ENCODE assay signal across 8 cellular contexts in the genomic region with DNA sequence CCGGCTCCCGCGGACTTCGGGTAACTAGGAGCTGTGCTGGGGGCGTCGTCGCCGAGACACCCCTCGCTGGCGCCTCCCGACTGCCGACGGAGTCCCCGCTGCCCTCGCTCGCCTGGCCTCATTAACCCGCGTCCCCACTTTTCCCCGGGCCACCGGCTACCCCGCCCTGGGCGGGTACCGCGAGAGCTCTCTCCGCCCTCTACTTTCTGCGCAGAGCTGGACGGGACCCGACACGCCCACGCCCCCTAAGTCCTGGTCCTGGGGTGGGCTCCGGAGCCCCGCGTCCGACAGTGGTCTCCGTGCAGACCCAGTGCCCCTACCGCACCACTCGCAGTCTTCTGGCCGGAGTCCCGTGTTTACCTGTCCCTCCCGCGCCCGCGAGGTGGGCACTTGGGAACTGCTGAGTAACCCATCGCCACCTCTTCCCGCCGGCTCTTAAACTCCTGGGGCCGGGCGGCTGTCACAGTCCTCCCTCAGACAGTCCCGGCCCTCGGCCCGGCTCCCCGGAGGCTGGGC. TPM values are rescaled to one million over a fixed set of nuclear protein-coding genes. Genes with fewer than 3 reads are reported as not detected.
A peak's percentile ranks its signal among the peaks of the same experiment; 100 is the strongest.
DNase-seq lines count a peak whose midpoint lies in the region; ATAC-seq, FAIRE-seq and TF ChIP-seq lines count a peak whose summit lies in the region.

No MANE protein-coding gene starts in this region.

- DNase-seq in NCI-H446 (lab: John Stamatoyannopoulos, UW), result peak; percentile 35 to 83
- no peak for DNase-seq in NCI-H446 treated with DMSO at 0.1 percent for 48 hours (lab: John Stamatoyannopoulos, UW)
- DNase-seq in LNCaP clone FGC (ENCODE audit: low read depth), result no peak
- DNase-seq in T-helper 2 cell treated with Interferon-gamma antibody and Interleukin-4, amounts not matched to agents 5 μg/mL and 100 μg/mL, for 36 hours (ENCODE audit: low spot score), result peak; percentile 82
- DNase-seq in K562 (ENCODE audit: extremely low read depth in 1 of 4, low spot score in 3 of 4), result peak in 1 of 4 experiments; percentile 87
- peak; percentile 50 to 69 (median 55) for DNase-seq in immature natural killer cell
- peak; percentile 89 for DNase-seq in stimulated activated CD4-positive, alpha-beta T cell treated with anti-CD3 and anti-CD28 coated beads, Interleukin-15, amount 100 ng/mL, for 24 hours

- H3K27ac ChIP-seq in K562 (ENCODE audit: extremely low read depth, low read depth, low read length), result peak overlapping the region; percentile 97

- intact Hi-C loops in K562 (cut with micrococcal nuclease), result loop anchor here (2.0 to 10.0 kb wide), 7 partner anchors 86 to 388 kb away; partner anchors contain the start of genes DHRS13 and SPAG5

- no peaks in the 10 kb centered on the region for H3K27me3 Mint-ChIP-seq in T-helper 2 cell treated with Interferon-gamma antibody and Interleukin-4, amounts not matched to agents 5 μg/mL and 100 μg/mL, for 36 hours (ENCODE audit: low read depth)
- H3K27me3 Mint-ChIP-seq in immature natural killer cell (ENCODE audit: low read depth in 3 of 3), result peaks cover 7 to 13% (median 10%) of the 10 kb centered on the region in 3 donors

- H3K4me3 ChIP-seq in LNCaP clone FGC (ENCODE audit: low read depth, low read length) (peak overlapping the region; percentile 81), K562 (peak overlapping the region; percentile 83)

- POLR2A ChIA-PET in K562 (lab: Yijun Ruan, JAX), result interaction anchor here (0.5 to 11.1 kb wide), 34 partner anchors 9 to 568 kb away, joined by 3 to 367 read pairs (median 4); partner anchors contain the start of genes DHRS13, NUFIP2, PHF12 and PROCA1

- no peaks in the 10 kb centered on the region for H3K9me3 Mint-ChIP-seq in T-helper 2 cell treated with Interferon-gamma antibody and Interleukin-4, amounts not matched to agents 5 μg/mL and 100 μg/mL, for 36 hours
- H3K9me3 Mint-ChIP-seq in immature natural killer cell, result no peaks in the 10 kb centered on the region

- no peak for TF ChIP-seq POLR2A in K562 (conservative IDR thresholded peaks at IDR 0.05)

- BruUV-seq in K562 (replicated peaks; lab: Mats Ljungman, UMichigan), result no TSS peak

- no peaks in the 10 kb centered on the region for H3K27me3 ChIP-seq in K562 (ENCODE audit: control insufficient read depth in 2 of 2, insufficient read depth in 2 of 2, low read length in 2 of 2)

- H3K79me2 ChIP-seq in K562 (ENCODE audit: control insufficient read depth, insufficient read depth, low read length), result peaks cover 56% of the 10 kb centered on the region

- no peak for TF ChIP-seq CTCF in LNCaP clone FGC (IDR thresholded peaks at IDR 0.05; ENCODE audit: control insufficient read depth, extremely low read depth, insufficient read depth)
- TF ChIP-seq CTCF in K562 (IDR thresholded peaks at IDR 0.05 in 2 of 3, conservative IDR thresholded peaks at IDR 0.05 in 1 of 3; ENCODE audit: insufficient read depth in 2 of 3, low read depth in 1 of 3, low read length in 3 of 3), result no peak

- H3K4me1 Mint-ChIP-seq in T-helper 2 cell treated with Interferon-gamma antibody and Interleukin-4, amounts not matched to agents 5 μg/mL and 100 μg/mL, for 36 hours (ENCODE audit: low read depth), result peaks cover 43% of the 10 kb centered on the region
- peaks cover 42 to 53% of the 10 kb centered on the region in 2 donors for H3K4me1 Mint-ChIP-seq in immature natural killer cell

- peak overlapping the region; percentile 98 for H3K4me3 Mint-ChIP-seq in T-helper 2 cell treated with Interferon-gamma antibody and Interleukin-4, amounts not matched to agents 5 μg/mL and 100 μg/mL, for 36 hours
- peak overlapping the region; percentile 93 to 98 (median 94) for H3K4me3 Mint-ChIP-seq in immature natural killer cell

- peak overlapping the region; percentile 94 to 97 for H3K9ac ChIP-seq in K562 (ENCODE audit: insufficient read depth in 1 of 2, low read depth in 2 of 2, low read length in 2 of 2)

- no peak for FAIRE-seq in K562 (lab: Jason Lieb, UNC)

- in situ Hi-C loops in K562 (cut with MboI), result no loop called here

- peaks cover 42% of the 10 kb centered on the region for H3K36me3 ChIP-seq in K562 (ENCODE audit: control insufficient read depth, insufficient read depth, low read length)

- no peak for TF ChIP-seq RAD21 in K562 (CRISPR knock-in tag; conservative IDR thresholded peaks at IDR 0.05 in 1 of 2, IDR thresholded peaks at IDR 0.05 in 1 of 2)

- H4K20me1 ChIP-seq in K562 (replicated peaks; ENCODE audit: control insufficient read depth, insufficient read depth, low read length), result peaks cover 35% of the 10 kb centered on the region

- H3K36me3 Mint-ChIP-seq in T-helper 2 cell treated with Interferon-gamma antibody and Interleukin-4, amounts not matched to agents 5 μg/mL and 100 μg/mL, for 36 hours (ENCODE audit: low read depth), result peaks cover 32% of the 10 kb centered on the region
- H3K36me3 Mint-ChIP-seq in immature natural killer cell, result peaks cover 6 to 23% (median 10%) of the 10 kb centered on the region in 3 donors

- no peaks in the 10 kb centered on the region for H3K9me1 ChIP-seq in K562 (ENCODE audit: control insufficient read depth, insufficient read depth, low read length)

- peaks cover 50 to 66% of the 10 kb centered on the region in 2 experiments for H3K4me1 ChIP-seq in K562 (replicated peaks in 1 of 2; ENCODE audit: control insufficient read depth in 2 of 2, insufficient read depth in 2 of 2, low read length in 2 of 2)

- WGBS in K562 (ENCODE audit: insufficient coverage, low coverage, missing lambda C conversion rate), result under 1% methylated on average over 52 of the region's 52 CpGs

- ATAC-seq in K562 (peak; percentile 57), HG02763 (IDR thresholded peaks at IDR 0.05; ENCODE audit: unreplicated experiment) (no peak)

- H3K4me2 ChIP-seq in K562 (ENCODE audit: insufficient read depth, low read length), result peak overlapping the region; percentile 100

- H3K27ac Mint-ChIP-seq in T-helper 2 cell treated with Interferon-gamma antibody and Interleukin-4, amounts not matched to agents 5 μg/mL and 100 μg/mL, for 36 hours, result peak overlapping the region; percentile 98
- H3K27ac Mint-ChIP-seq in immature natural killer cell, result peak overlapping the region in 5 of 6 donors; percentile 23 to 98 (median 66)

- CTCF ChIA-PET in K562 (lab: Yijun Ruan, JAX; ENCODE audit: low intra/inter-chr PET ratio), result interaction anchor here (1.1 to 3.9 kb wide), 7 partner anchors 17 to 226 kb away, joined by 3 to 117 read pairs (median 14); partner anchors contain the start of genes DHRS13 and TRAF4

- no peak for TF ChIP-seq EP300 in K562 (IDR thresholded peaks at IDR 0.05; ENCODE audit: low read length)

- H2AFZ ChIP-seq in K562 (ENCODE audit: low read depth, low read length), result peak overlapping the region; percentile 95

- H3K9me3 ChIP-seq in K562 (replicated peaks; ENCODE audit: control insufficient read depth, insufficient read depth, low read depth, low read length), result no peaks in the 10 kb centered on the region

RNA-seq across cellular contexts. Expression of gene TLCD1, which starts 0.4 kb away (rescaled TPM):
- 34.1 and 67.7 TPM in 2 replicates for total RNA-seq in K562 (2011; cell fraction: chromatin; rRNA removed; ENCODE audit: low replicate concordance)
- 59.7 and 73.9 TPM in 2 replicates for total RNA-seq in K562 (2011; cell fraction: nucleolus; rRNA removed)
- total RNA-seq in K562 (2011; cell fraction: nucleoplasm; rRNA removed), result 47.7 and 50.0 TPM in 2 replicates
- total RNA-seq in K562 (2014; rRNA removed) (15.8 and 26.0 TPM in 2 replicates), K562 (2014; rRNA removed; fragmentation: Illumina TruSeq; extraction: Trizol) (19.7 and 21.7 TPM in 2 replicates), K562 (2015; rRNA removed; fragmentation: Illumina TruSeq; extraction: Trizol) (15.7 and 18.1 TPM in 2 replicates), K562 (2021) (27.1 and 29.5 TPM in 2 replicates)
- polyA plus RNA-seq in K562 (2011; rRNA removed) (17.2 and 33.2 TPM in 2 replicates), K562 (2014; fragmentation: Illumina TruSeq; extraction: Trizol) (34.2 and 37.7 TPM in 2 replicates), K562 (2014; fragmentation: Nextera tagmentation; extraction: Ambion mirVana) (10 to 100 TPM in 1 of 2 experiments, 1 to 10 TPM in 1; 6.8 to 10.2 TPM), K562 (2014; rRNA removed) (25.0 and 34.7 TPM in 2 replicates), immature natural killer cell (not detected)
- polyA plus RNA-seq in K562 (2011; cell fraction: cytosol; rRNA removed), result 28.5 and 69.2 TPM in 2 replicates
- polyA plus RNA-seq in K562 (2011; cell fraction: nucleus; rRNA removed), result 25.3 and 42.9 TPM in 2 replicates
- 14.3 and 27.8 TPM in 2 replicates for polyA plus RNA-seq in K562 (2012)
- 15.8 and 41.3 TPM in 2 replicates for polyA minus RNA-seq in K562 (2011; rRNA and poly(A)+ RNA removed)
- 7.2 and 13.1 TPM in 2 replicates for polyA minus RNA-seq in K562 (2011; cell fraction: cytosol; rRNA and poly(A)+ RNA removed)
- 32.4 and 42.9 TPM in 2 replicates for polyA minus RNA-seq in K562 (2011; cell fraction: nucleus; rRNA and poly(A)+ RNA removed)

RNA-seq across cellular contexts. Expression of gene NEK8, which starts 2.1 kb away (rescaled TPM):
- 53.1 and 144 TPM in 2 replicates for total RNA-seq in K562 (2011; cell fraction: chromatin; rRNA removed; ENCODE audit: low replicate concordance)
- total RNA-seq in K562 (2011; cell fraction: nucleolus; rRNA removed), result 60.9 and 78.0 TPM in 2 replicates
- total RNA-seq in K562 (2011; cell fraction: nucleoplasm; rRNA removed), result 42.5 and 50.3 TPM in 2 replicates
- total RNA-seq in K562 (2014; rRNA removed), result 4.6 and 5.8 TPM in 2 replicates
- 3.9 TPM in 2 replicates for total RNA-seq in K562 (2014; rRNA removed; fragmentation: Illumina TruSeq; extraction: Trizol)
- 3.6 and 4.5 TPM in 2 replicates for total RNA-seq in K562 (2015; rRNA removed; fragmentation: Illumina TruSeq; extraction: Trizol)
- 6.4 and 7.8 TPM in 2 replicates for total RNA-seq in K562 (2021)
- 16.6 and 17.7 TPM in 2 replicates for polyA plus RNA-seq in K562 (2011; rRNA removed)
- 11.0 and 15.6 TPM in 2 replicates for polyA plus RNA-seq in K562 (2011; cell fraction: cytosol; rRNA removed)
- polyA plus RNA-seq in K562 (2011; cell fraction: nucleus; rRNA removed), result 27.1 and 34.4 TPM in 2 replicates
- polyA plus RNA-seq in K562 (2012), result 5.1 and 5.5 TPM in 2 replicates
- 5.7 and 8.2 TPM in 2 replicates for polyA plus RNA-seq in K562 (2014; fragmentation: Illumina TruSeq; extraction: Trizol)
- polyA plus RNA-seq in K562 (2014; fragmentation: Nextera tagmentation; extraction: Ambion mirVana), result 1 to 10 TPM in 1 of 2 experiments, under 1 TPM in 1; 0.98 to 1.6 TPM
- polyA plus RNA-seq in K562 (2014; rRNA removed), result 7.6 and 10.3 TPM in 2 replicates
- 23.5 and 32.9 TPM in 2 replicates for polyA minus RNA-seq in K562 (2011; rRNA and poly(A)+ RNA removed)
- 9.6 and 10.3 TPM in 2 replicates for polyA minus RNA-seq in K562 (2011; cell fraction: cytosol; rRNA and poly(A)+ RNA removed)
- polyA minus RNA-seq in K562 (2011; cell fraction: nucleus; rRNA and poly(A)+ RNA removed), result 18.8 and 23.9 TPM in 2 replicates
- polyA plus RNA-seq in immature natural killer cell, result 1 to 10 TPM; 1.7 to 4.2 (median 3.6) TPM

RNA-seq across cellular contexts. Expression of gene RPL23A, which starts 6.7 kb away (rescaled TPM):
- total RNA-seq in K562 (2011; cell fraction: chromatin; rRNA removed; ENCODE audit: low replicate concordance), result 434 and 501 TPM in 2 replicates
- 468 and 553 TPM in 2 replicates for total RNA-seq in K562 (2011; cell fraction: nucleolus; rRNA removed)
- 654 and 1,193 TPM in 2 replicates for total RNA-seq in K562 (2011; cell fraction: nucleoplasm; rRNA removed)
- total RNA-seq in K562 (2014; rRNA removed) (1,152 and 1,205 TPM in 2 replicates), K562 (2014; rRNA removed; fragmentation: Illumina TruSeq; extraction: Trizol) (2,395 and 2,469 TPM in 2 replicates), K562 (2015; rRNA removed; fragmentation: Illumina TruSeq; extraction: Trizol) (1,764 and 1,818 TPM in 2 replicates), K562 (2021) (2,532 and 2,839 TPM in 2 replicates)
- polyA plus RNA-seq in K562 (2011; rRNA removed) (2,188 and 2,272 TPM in 2 replicates), K562 (2014; fragmentation: Illumina TruSeq; extraction: Trizol) (1,539 and 1,550 TPM in 2 replicates), K562 (2014; fragmentation: Nextera tagmentation; extraction: Ambion mirVana) (1,000 to 10,000 TPM; 6,705 to 7,115 TPM), K562 (2014; rRNA removed) (1,016 and 1,176 TPM in 2 replicates), immature natural killer cell (1,000 to 10,000 TPM; 2,545 to 3,232 (median 2,896) TPM)
- 483 and 1,010 TPM in 2 replicates for polyA plus RNA-seq in K562 (2011; cell fraction: cytosol; rRNA removed)
- 376 and 671 TPM in 2 replicates for polyA plus RNA-seq in K562 (2011; cell fraction: nucleus; rRNA removed)
- polyA plus RNA-seq in K562 (2012), result 2,873 and 3,044 TPM in 2 replicates
- polyA minus RNA-seq in K562 (2011; rRNA and poly(A)+ RNA removed), result 3,418 and 5,037 TPM in 2 replicates
- 735 and 1,003 TPM in 2 replicates for polyA minus RNA-seq in K562 (2011; cell fraction: cytosol; rRNA and poly(A)+ RNA removed)
- polyA minus RNA-seq in K562 (2011; cell fraction: nucleus; rRNA and poly(A)+ RNA removed), result 214 and 406 TPM in 2 replicates

RNA-seq across cellular contexts. Expression of gene RAB34, which starts 8.8 kb away (rescaled TPM):
- total RNA-seq in K562 (2011; cell fraction: chromatin; rRNA removed; ENCODE audit: low replicate concordance), result 3.0 and 5.4 TPM in 2 replicates
- 1.2 and 2.6 TPM in 2 replicates for total RNA-seq in K562 (2011; cell fraction: nucleolus; rRNA removed)
- total RNA-seq in K562 (2011; cell fraction: nucleoplasm; rRNA removed), result 2.2 and 3.7 TPM in 2 replicates
- total RNA-seq in K562 (2014; rRNA removed) (0.37 and 3.8 TPM in 2 replicates), K562 (2014; rRNA removed; fragmentation: Illumina TruSeq; extraction: Trizol) (0.29 and 0.47 TPM in 2 replicates), K562 (2015; rRNA removed; fragmentation: Illumina TruSeq; extraction: Trizol) (0.18 and 0.26 TPM in 2 replicates), K562 (2021) (0.92 and 2.1 TPM in 2 replicates)
- polyA plus RNA-seq in K562 (2011; rRNA removed) (0.60 and 0.81 TPM in 2 replicates), K562 (2014; fragmentation: Illumina TruSeq; extraction: Trizol) (0.19 TPM in 1 of 2 replicates, not detected in the other), K562 (2014; fragmentation: Nextera tagmentation; extraction: Ambion mirVana) (under 1 TPM in 1 of 2 experiments, not detected in 1; 0.07 TPM), K562 (2014; rRNA removed) (0.44 and 1.0 TPM in 2 replicates), immature natural killer cell (1 to 10 TPM; 2.3 to 6.1 (median 5.3) TPM)
- polyA plus RNA-seq in K562 (2011; cell fraction: cytosol; rRNA removed), result 0.45 and 0.53 TPM in 2 replicates
- polyA plus RNA-seq in K562 (2011; cell fraction: nucleus; rRNA removed), result 1.3 and 3.1 TPM in 2 replicates
- polyA plus RNA-seq in K562 (2012), result 0.10 and 0.36 TPM in 2 replicates
- polyA minus RNA-seq in K562 (2011; rRNA and poly(A)+ RNA removed), result not detected in 2 replicates
- 3.1 TPM in 1 of 2 replicates, not detected in the other for polyA minus RNA-seq in K562 (2011; cell fraction: cytosol; rRNA and poly(A)+ RNA removed)
- polyA minus RNA-seq in K562 (2011; cell fraction: nucleus; rRNA and poly(A)+ RNA removed), result 0.81 and 1.3 TPM in 2 replicates

RNA-seq across cellular contexts. Expression of gene PROCA1, which starts 14.8 kb away (rescaled TPM):
- total RNA-seq in K562 (2011; cell fraction: chromatin; rRNA removed; ENCODE audit: low replicate concordance), result 25.9 and 39.2 TPM in 2 replicates
- total RNA-seq in K562 (2011; cell fraction: nucleolus; rRNA removed), result 26.1 and 28.0 TPM in 2 replicates
- total RNA-seq in K562 (2011; cell fraction: nucleoplasm; rRNA removed), result 25.2 and 29.9 TPM in 2 replicates
- total RNA-seq in K562 (2014; rRNA removed), result 5.9 and 6.6 TPM in 2 replicates
- 2.7 and 2.9 TPM in 2 replicates for total RNA-seq in K562 (2014; rRNA removed; fragmentation: Illumina TruSeq; extraction: Trizol)
- total RNA-seq in K562 (2015; rRNA removed; fragmentation: Illumina TruSeq; extraction: Trizol), result 4.7 and 5.4 TPM in 2 replicates
- 5.3 and 5.6 TPM in 2 replicates for total RNA-seq in K562 (2021)
- polyA plus RNA-seq in K562 (2011; rRNA removed), result 7.0 and 7.3 TPM in 2 replicates
- 5.1 and 6.1 TPM in 2 replicates for polyA plus RNA-seq in K562 (2011; cell fraction: cytosol; rRNA removed)
- polyA plus RNA-seq in K562 (2011; cell fraction: nucleus; rRNA removed), result 28.0 and 51.9 TPM in 2 replicates
- polyA plus RNA-seq in K562 (2012), result 5.9 and 11.2 TPM in 2 replicates
- 5.4 and 6.7 TPM in 2 replicates for polyA plus RNA-seq in K562 (2014; fragmentation: Illumina TruSeq; extraction: Trizol)
- polyA plus RNA-seq in K562 (2014; fragmentation: Nextera tagmentation; extraction: Ambion mirVana), result 1 to 10 TPM in 1 of 2 experiments, under 1 TPM in 1; 0.78 to 1.3 TPM
- polyA plus RNA-seq in K562 (2014; rRNA removed), result 13.1 and 16.2 TPM in 2 replicates
- 2.1 and 3.2 TPM in 2 replicates for polyA minus RNA-seq in K562 (2011; rRNA and poly(A)+ RNA removed)
- polyA minus RNA-seq in K562 (2011; cell fraction: cytosol; rRNA and poly(A)+ RNA removed), result 1.0 and 3.0 TPM in 2 replicates
- polyA minus RNA-seq in K562 (2011; cell fraction: nucleus; rRNA and poly(A)+ RNA removed), result 5.7 and 7.2 TPM in 2 replicates
- 1 to 10 TPM in 1 of 3 donors, under 1 TPM in 2; 0.59 to 1.8 (median 0.60) TPM for polyA plus RNA-seq in immature natural killer cell

Comparison
In these comparisons a context has a peak if more than half of its experiments do, and no peak if none do; other contexts are left out.
1. DNase-seq: peak in NCI-H446 (2 of 2), T-helper 2 cell treated with Interferon-gamma antibody and Interleukin-4, amounts not matched to agents 5 μg/mL and 100 μg/mL, for 36 hours (single experiment), immature natural killer cell (3 of 3) and stimulated activated CD4-positive, alpha-beta T cell treated with anti-CD3 and anti-CD28 coated beads, Interleukin-15, amount 100 ng/mL, for 24 hours (single experiment); none in NCI-H446 treated with DMSO at 0.1 percent for 48 hours (single experiment) and LNCaP clone FGC (single experiment).
2. RNA of gene TLCD1, which starts 0.4 kb away (polyA plus RNA-seq): 6.8 to 69.2 TPM in K562; not detected in immature natural killer cell; every median in the first group is over 4 times any median in the second.